19 cellular contexts compared by ENCODE assay signal in genomic region chr1:222373831-222374603, GRCh38.
"Had no signal": no experiment of that assay in that cellular context is flagged by ENCODE, and none has a peak within 500 bp of the region (broad histone marks: within the 10 kb centered on the region; RNA-seq: fewer than 3 reads in every experiment).

No MANE protein-coding gene starts in this region.

- H3K9me3 Mint-ChIP-seq: activated B cell treated with CpG ODN at 0.5 μM for 24 hours; dendritic cell treated with granulocyte-macrophage colony-stimulating factor and Interleukin-4, amounts not matched to agents 40 ng/mL and 50 ng/mL, for 4 days had no signal

- ATAC-seq: activated CD8-positive, alpha-beta T cell treated with anti-CD3 and anti-CD28 coated beads, Interleukin-2, amount 10 ng/mL, durations not matched to agents 7 days and 5 days; heart left ventricle; left colon; lower lobe of right lung had no signal

- H3K9me3 ChIP-seq: heart left ventricle, lower lobe of right lung, neutrophil, testis, upper lobe of left lung had no signal

- H3K4me1 ChIP-seq: heart left ventricle, lower lobe of right lung, testis, upper lobe of left lung had no signal

- H3K27me3 Mint-ChIP-seq: dendritic cell treated with granulocyte-macrophage colony-stimulating factor and Interleukin-4, amounts not matched to agents 40 ng/mL and 50 ng/mL, for 4 days had no signal

- H3K27ac ChIP-seq: heart left ventricle, lower lobe of right lung, neutrophil, testis, upper lobe of left lung had no signal

- H3K27me3 ChIP-seq: heart left ventricle, neutrophil, testis, upper lobe of left lung had no signal

- H3K36me3 ChIP-seq: heart left ventricle, lower lobe of right lung, neutrophil, upper lobe of left lung had no signal

- H3K4me1 Mint-ChIP-seq: activated B cell treated with CpG ODN at 0.5 μM for 24 hours, naive B cell had no signal

- DNase-seq: activated B cell treated with CpG ODN at 0.5 μM for 24 hours; activated CD4-positive, alpha-beta T cell treated with anti-CD3 and anti-CD28 coated beads for 48 hours; activated CD8-positive, alpha-beta memory T cell treated with anti-CD3 and anti-CD28 coated beads, Interleukin-2, amount 50 U/mL, for 4 hours; activated CD8-positive, alpha-beta T cell treated with anti-CD3 and anti-CD28 coated beads, Interleukin-2, amount 10 ng/mL, durations not matched to agents 7 days and 5 days; activated gamma-delta T cell treated with Interleukin-2 at 50 U/mL for 16 hours; activated T-cell treated with anti-CD3 and anti-CD28 coated beads, Interleukin-2, amount 50 U/mL, for 48 hours; effector memory CD4-positive, alpha-beta T cell; heart left ventricle; left colon; lower lobe of right lung; naive B cell; posterior cingulate gyrus; stimulated activated CD4-positive, alpha-beta T cell treated with anti-CD3 and anti-CD28 coated beads, Interleukin-15, amount 100 ng/mL, for 24 hours; stimulated activated CD4-positive, alpha-beta T cell treated with anti-CD3 and anti-CD28 coated beads, Interleukin-4, amount 100 ng/mL, for 1 hour; stimulated activated naive CD4-positive, alpha-beta T cell treated with Interleukin-2 at 50 U/mL for 16 hours; testis; upper lobe of left lung had no signal

- H3K4me3 Mint-ChIP-seq: activated B cell treated with CpG ODN at 0.5 μM for 24 hours; activated CD8-positive, alpha-beta T cell treated with anti-CD3 and anti-CD28 coated beads, Interleukin-2, amount 10 ng/mL, durations not matched to agents 7 days and 5 days; dendritic cell treated with granulocyte-macrophage colony-stimulating factor and Interleukin-4, amounts not matched to agents 40 ng/mL and 50 ng/mL, for 4 days; naive B cell had no signal

- H3K4me3 ChIP-seq: heart left ventricle, lower lobe of right lung, testis, upper lobe of left lung had no signal

- H3K27ac Mint-ChIP-seq: activated B cell treated with CpG ODN at 0.5 μM for 24 hours; activated CD8-positive, alpha-beta T cell treated with anti-CD3 and anti-CD28 coated beads, Interleukin-2, amount 10 ng/mL, durations not matched to agents 7 days and 5 days; dendritic cell treated with granulocyte-macrophage colony-stimulating factor and Interleukin-4, amounts not matched to agents 40 ng/mL and 50 ng/mL, for 4 days; naive B cell had no signal

- H3K36me3 Mint-ChIP-seq: naive B cell had no signal
